17 cellular contexts compared by ENCODE assay signal in genomic region chr5:35920890-35921289, GRCh38. TPM values are rescaled to one million over a fixed set of nuclear protein-coding genes. Genes with fewer than 3 reads are reported as not detected.
DNase-seq lines count a peak whose midpoint lies in the region; ATAC-seq, FAIRE-seq and TF ChIP-seq lines count a peak whose summit lies in the region.
"Had no signal": no experiment of that assay in that cellular context is flagged by ENCODE, and none has a peak within 500 bp of the region (broad histone marks: within the 10 kb centered on the region; RNA-seq: fewer than 3 reads in every experiment).

No MANE protein-coding gene starts in this region.

- H3K27me3 Mint-ChIP-seq in naive thymus-derived CD8-positive, alpha-beta T cell, result no peaks in the 10 kb centered on the region

- no peak overlapping the region for H2BK120ac ChIP-seq in neuronal stem cell (ENCODE audit: low read depth, low read length)

- H4K91ac ChIP-seq in neuronal stem cell (ENCODE audit: low read depth, low read length, poor library complexity), result no peak overlapping the region

- TF ChIP-seq CTCF in LNCaP clone FGC (IDR thresholded peaks at IDR 0.05; ENCODE audit: control insufficient read depth, extremely low read depth, insufficient read depth), result peak; percentile 53
- peak; percentile 42 for TF ChIP-seq CTCF in choroid plexus epithelial cell (conservative IDR thresholded peaks at IDR 0.05; ENCODE audit: low read depth, low read length)

- H3K36me3 Mint-ChIP-seq in naive thymus-derived CD8-positive, alpha-beta T cell, result peaks cover 0 to 7% (median 2%) of the 10 kb centered on the region in 3 donors
- H3K36me3 Mint-ChIP-seq: CD8-positive, alpha-beta T cell had no signal

- no peak overlapping the region for H3K4me3 Mint-ChIP-seq in naive thymus-derived CD8-positive, alpha-beta T cell
- H3K4me3 Mint-ChIP-seq: CD8-positive, alpha-beta T cell had no signal

- no peak overlapping the region for H2AK5ac ChIP-seq in neuronal stem cell (ENCODE audit: low read depth, low read length)

- POLR2A ChIA-PET in naive thymus-derived CD8-positive, alpha-beta T cell (lab: Charles Lee), result interaction anchor here (1.0 kb wide), 1 partner anchor 30 kb away, joined by 3 read pairs; no protein-coding TSS in a partner anchor

- H2BK15ac ChIP-seq in neuronal stem cell (ENCODE audit: low read length), result no peak overlapping the region

- peak overlapping the region in 1 of 10 donors; percentile 62 for H3K27ac Mint-ChIP-seq in naive thymus-derived CD8-positive, alpha-beta T cell
- H3K27ac Mint-ChIP-seq: CD8-positive, alpha-beta T cell had no signal

- peaks cover 19 to 34% (median 30%) of the 10 kb centered on the region in 4 donors for H3K4me1 Mint-ChIP-seq in naive thymus-derived CD8-positive, alpha-beta T cell

- peaks cover 0 to 12% (median 6%) of the 10 kb centered on the region in 9 donors for H3K9me3 Mint-ChIP-seq in naive thymus-derived CD8-positive, alpha-beta T cell

- no peaks in the 10 kb centered on the region for H3K4me1 ChIP-seq in neuronal stem cell (ENCODE audit: control insufficient read depth in 2 of 2, insufficient read depth in 1 of 2, low read depth in 1 of 2, low read length in 2 of 2)

- H3K36me3 ChIP-seq in neuronal stem cell (replicated peaks in 1 of 2; ENCODE audit: control insufficient read depth in 2 of 2, insufficient read depth in 2 of 2, low read length in 2 of 2), result no peaks in the 10 kb centered on the region
- H3K36me3 ChIP-seq: esophagus squamous epithelium, neutrophil had no signal

- no CpG with 5 or more reads among the region's 11 CpGs for WGBS in neuronal stem cell (ENCODE audit: extremely low coverage in 2 of 2, insufficient read length in 2 of 2, insufficient replicate concordance in 1 of 2), 2 donors

- H3K27ac ChIP-seq in neuronal stem cell (replicated peaks; ENCODE audit: low read length), result no peak overlapping the region
- H3K27ac ChIP-seq: esophagus squamous epithelium, neutrophil, VCaP had no signal

- no peak overlapping the region for H3K4me2 ChIP-seq in neuronal stem cell (ENCODE audit: insufficient read depth, low read length, poor library complexity, severe bottlenecking)

- no peak for FAIRE-seq in GM12891 (lab: Jason Lieb, UNC)

- DNase-seq in GM12891 (ENCODE audit: insufficient read length, low spot score) (no peak), LNCaP clone FGC (ENCODE audit: low read depth) (no peak), choroid plexus epithelial cell (ENCODE audit: low read depth) (peak; percentile 18), neuronal stem cell (ENCODE audit: low spot score) (no peak)
- no peak for DNase-seq in stimulated activated naive CD4-positive, alpha-beta T cell (lab: John Stamatoyannopoulos, UW)
- DNase-seq in naive thymus-derived CD8-positive, alpha-beta T cell, result no peak
- DNase-seq: CD8-positive, alpha-beta T cell; cerebellar nuclear complex; esophagus squamous epithelium; GF-D8; NCI-H187 treated with DMSO at 0.1 percent for 48 hours had no signal

- H2AFZ ChIP-seq in neuronal stem cell (ENCODE audit: low read length), result no peak overlapping the region

- no peak overlapping the region for H3K23ac ChIP-seq in neuronal stem cell (ENCODE audit: low read depth, low read length, poor library complexity)

- H3K4me3 ChIP-seq in LNCaP clone FGC (ENCODE audit: low read depth, low read length) (no peak overlapping the region), choroid plexus epithelial cell (ENCODE audit: low read depth, low read length) (no peak overlapping the region), neuronal stem cell (ENCODE audit: low read length in 2 of 2) (no peak overlapping the region)
- H3K4me3 ChIP-seq: esophagus squamous epithelium had no signal

- H3K79me1 ChIP-seq in neuronal stem cell (ENCODE audit: low read depth, low read length), result no peaks in the 10 kb centered on the region

- no peak overlapping the region for H2BK5ac ChIP-seq in neuronal stem cell (ENCODE audit: low read length)

- ATAC-seq in GM21381 (IDR thresholded peaks at IDR 0.05; ENCODE audit: unreplicated experiment), result no peak
- no peak for ATAC-seq in naive thymus-derived CD8-positive, alpha-beta T cell
- ATAC-seq: activated naive CD4-positive, alpha-beta T cell treated with anti-CD3 and anti-CD28 coated beads, Interleukin-2, amount 50 U/mL, for 72 hours; CD8-positive, alpha-beta T cell had no signal

- no peak for TF ChIP-seq POLR2A in GM12891 (IDR thresholded peaks at IDR 0.05; ENCODE audit: low read depth, low read length)

- H2BK12ac ChIP-seq in neuronal stem cell (ENCODE audit: low read length), result no peak overlapping the region

- H3K9ac ChIP-seq in neuronal stem cell (ENCODE audit: low read depth, low read length, poor library complexity), result peak overlapping the region; percentile 35

- no peak overlapping the region for H3K4ac ChIP-seq in neuronal stem cell (ENCODE audit: low read length)

- H3K27me3 ChIP-seq in neuronal stem cell (ENCODE audit: control insufficient read depth in 3 of 3, insufficient read depth in 3 of 3, low read depth in 1 of 3, low read length in 3 of 3), result peaks cover 0 to 18% (median 5%) of the 10 kb centered on the region in 3 experiments

- no peak overlapping the region for H3K18ac ChIP-seq in neuronal stem cell (ENCODE audit: low read length)

- no peaks in the 10 kb centered on the region for H3K9me3 ChIP-seq in neuronal stem cell (replicated peaks in 1 of 2; ENCODE audit: control insufficient read depth in 2 of 2, insufficient read depth in 1 of 2, low read depth in 1 of 2, low read length in 2 of 2)
- H3K9me3 ChIP-seq: esophagus squamous epithelium, neutrophil had no signal

- H3K14ac ChIP-seq in neuronal stem cell (ENCODE audit: low read length), result no peak overlapping the region

- H4K8ac ChIP-seq in neuronal stem cell (ENCODE audit: low read depth, low read length), result peak overlapping the region; percentile 74

TF ChIP-seq in GM12891, 5 proteins besides CTCF, POLR2A, EP300 and RAD21:
- TF ChIP-seq POU2F2 (IDR thresholded peaks at IDR 0.05; ENCODE audit: low read depth, low read length), result no peak
- TF ChIP-seq POLR2AphosphoS5 (IDR thresholded peaks at IDR 0.05; ENCODE audit: low read depth, low read length), result no peak
- no peak for TF ChIP-seq PAX5 (IDR thresholded peaks at IDR 0.05; ENCODE audit: insufficient read depth, low read length, severe bottlenecking)
- peak; percentile 65; the same call in 1 of the 2 replicates for TF ChIP-seq SPI1 (IDR thresholded peaks at IDR 0.05; ENCODE audit: low read depth, low read length)
- TF ChIP-seq TAF1 (IDR thresholded peaks at IDR 0.05; ENCODE audit: low read depth, low read length), result no peak

RNA-seq across cellular contexts. Expression of gene CAPSL, which starts 17.5 kb away (rescaled TPM):
- polyA plus RNA-seq in GM12891 (2012; ENCODE audit: low read depth, missing spikeins), result 0.24 TPM
- 0.06 TPM for polyA plus RNA-seq in neuronal stem cell (2013, experiment 1 of 2)
- polyA plus RNA-seq in neuronal stem cell (2013, experiment 2 of 2), result not detected
- total RNA-seq in naive thymus-derived CD8-positive, alpha-beta T cell, result not detected
- not detected for polyA plus RNA-seq in naive thymus-derived CD8-positive, alpha-beta T cell
- total RNA-seq: CD8-positive, alpha-beta T cell; esophagus squamous epithelium; subcutaneous adipose tissue had no signal
- polyA plus RNA-seq: liver had no signal
